ENCODE assay signal across 29 cellular contexts in the genomic region with DNA sequence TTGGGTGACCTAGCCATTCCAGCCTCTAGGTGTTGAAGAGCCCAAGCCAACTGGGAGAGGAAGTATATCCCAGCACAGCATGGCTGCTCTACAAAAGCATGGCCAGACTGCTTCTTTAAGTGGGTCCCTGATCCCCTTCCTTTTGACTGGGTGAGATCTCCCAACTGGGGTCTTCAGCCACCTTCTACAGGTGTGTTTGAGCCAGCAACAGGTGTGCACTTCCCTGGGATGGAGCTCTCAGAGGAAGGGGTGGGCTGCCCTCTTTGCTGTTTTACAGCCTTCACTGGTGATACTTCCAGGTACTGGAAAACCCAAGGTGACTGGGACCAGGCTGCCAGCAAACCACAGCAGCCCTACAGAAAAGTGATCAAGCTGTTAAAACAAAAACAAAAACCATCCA. TPM values are rescaled to one million over a fixed set of nuclear protein-coding genes. Genes with fewer than 3 reads are reported as not detected.
DNase-seq lines count a peak whose midpoint lies in the region; ATAC-seq and TF ChIP-seq lines count a peak whose summit lies in the region.
"Had no signal": no experiment of that assay in that cellular context is flagged by ENCODE, and none has a peak within 500 bp of the region (broad histone marks: within the 10 kb centered on the region; RNA-seq: fewer than 3 reads in every experiment).

No MANE protein-coding gene starts in this region.

- no peak for DNase-seq in epithelial cell of proximal tubule (ENCODE audit: low read depth)
- DNase-seq in activated naive CD4-positive, alpha-beta T cell treated with Interleukin-2 at 50 U/mL for 16 hours, result no peak
- DNase-seq: 8988T; ACHN; AML-193; BE2C; C1 segment of cervical spinal cord; Caco-2; Calu3; CD4-positive, alpha-beta memory T cell; CD4-positive, alpha-beta T cell; CD4-positive, CD25-positive, alpha-beta regulatory T cell; CD8-positive, alpha-beta memory T cell; CD8-positive, alpha-beta T cell; COR-L47; DMS 273 treated with DMSO at 0.1 percent for 48 hours; DMS153; DMS53; DMS79; DMS79 treated with DMSO at 0.1 percent for 48 hours; DND-41; EL had no signal

- CTCF ChIA-PET in HEK293 (lab: Yijun Ruan, JAX), result no interaction called here

- no peak overlapping the region for H3K27ac ChIP-seq in HEK293 (ENCODE audit: extremely low read depth, low read depth, low read length)
- H3K27ac ChIP-seq: 22Rv1; A549; BLaER1; BLaER1 treated with 17β-estradiol and CSF1 and Interleukin-3, amounts not matched to agents 10 nM and 100 nM; C4-2B had no signal

- POLR2A ChIA-PET in HEK293 (lab: Yijun Ruan, JAX), result no interaction called here

- H3K36me3 ChIP-seq in HEK293 (ENCODE audit: control insufficient read depth in 2 of 2, insufficient read depth in 1 of 2, low read length in 2 of 2), result no peaks in the 10 kb centered on the region
- H3K36me3 ChIP-seq: BE2C had no signal

- H3K4me3 ChIP-seq in HEK293 (ENCODE audit: low read depth, low read length) (no peak overlapping the region), epithelial cell of proximal tubule (ENCODE audit: low read depth, low read length) (no peak overlapping the region)
- H3K4me3 ChIP-seq: A549; BLaER1; BLaER1 treated with 17β-estradiol and CSF1 and Interleukin-3, amounts not matched to agents 10 nM and 100 nM had no signal

- TF ChIP-seq CTCF in HEK293 (tag by site-specific recombination; IDR thresholded peaks at IDR 0.05) (no peak), epithelial cell of proximal tubule (conservative IDR thresholded peaks at IDR 0.05; ENCODE audit: low read depth, low read length) (peak; percentile 5)

- no peak for ATAC-seq in HG02623 (IDR thresholded peaks at IDR 0.05; ENCODE audit: unreplicated experiment)
- ATAC-seq: CD8-positive, alpha-beta T cell had no signal

- no peaks in the 10 kb centered on the region for H3K4me1 ChIP-seq in HEK293 (ENCODE audit: control insufficient read depth, insufficient read depth, low read length)
- H3K4me1 ChIP-seq: A549; BE2C; BLaER1; BLaER1 treated with 17β-estradiol and CSF1 and Interleukin-3, amounts not matched to agents 10 nM and 100 nM; Caco-2 had no signal

- no peaks in the 10 kb centered on the region for H3K9me3 ChIP-seq in HEK293 (ENCODE audit: control insufficient read depth, insufficient read depth, low read depth, low read length)
- H3K9me3 ChIP-seq: BE2C had no signal

TF ChIP-seq in HEK293, 187 proteins besides CTCF, POLR2A, EP300 and RAD21:
- no peak for TF ChIP-seq ZNF274 (IDR thresholded peaks at IDR 0.05; ENCODE audit: low read length)
- TF ChIP-seq ZNF274 (tag by site-specific recombination; IDR thresholded peaks at IDR 0.05; ENCODE audit: borderline replicate concordance), result no peak
- peak; percentile 71 for TF ChIP-seq SCRT1 (tag by site-specific recombination; IDR thresholded peaks at IDR 0.05; ENCODE audit: borderline replicate concordance)
- no peak for TF ChIP-seq ZBTB10 (tag by site-specific recombination; IDR thresholded peaks at IDR 0.05)
- TF ChIP-seq, protein P1, sequence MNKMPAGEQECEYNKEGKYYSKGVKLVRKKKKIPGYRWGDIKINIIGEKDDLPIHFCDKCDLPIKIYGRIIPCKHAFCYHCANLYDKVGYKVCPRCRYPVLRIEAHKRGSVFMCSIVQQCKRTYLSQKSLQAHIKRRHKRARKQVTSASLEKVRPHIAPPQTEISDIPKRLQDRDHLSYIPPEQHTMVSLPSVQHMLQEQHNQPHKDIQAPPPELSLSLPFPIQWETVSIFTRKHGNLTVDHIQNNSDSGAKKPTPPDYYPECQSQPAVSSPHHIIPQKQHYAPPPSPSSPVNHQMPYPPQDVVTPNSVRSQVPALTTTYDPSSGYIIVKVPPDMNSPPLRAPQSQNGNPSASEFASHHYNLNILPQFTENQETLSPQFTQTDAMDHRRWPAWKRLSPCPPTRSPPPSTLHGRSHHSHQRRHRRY (tag by site-specific recombination; IDR thresholded peaks at IDR 0.05), result no peak
- no peak for TF ChIP-seq ZNF174 (tag by site-specific recombination; IDR thresholded peaks at IDR 0.05)
- TF ChIP-seq, protein P2, sequence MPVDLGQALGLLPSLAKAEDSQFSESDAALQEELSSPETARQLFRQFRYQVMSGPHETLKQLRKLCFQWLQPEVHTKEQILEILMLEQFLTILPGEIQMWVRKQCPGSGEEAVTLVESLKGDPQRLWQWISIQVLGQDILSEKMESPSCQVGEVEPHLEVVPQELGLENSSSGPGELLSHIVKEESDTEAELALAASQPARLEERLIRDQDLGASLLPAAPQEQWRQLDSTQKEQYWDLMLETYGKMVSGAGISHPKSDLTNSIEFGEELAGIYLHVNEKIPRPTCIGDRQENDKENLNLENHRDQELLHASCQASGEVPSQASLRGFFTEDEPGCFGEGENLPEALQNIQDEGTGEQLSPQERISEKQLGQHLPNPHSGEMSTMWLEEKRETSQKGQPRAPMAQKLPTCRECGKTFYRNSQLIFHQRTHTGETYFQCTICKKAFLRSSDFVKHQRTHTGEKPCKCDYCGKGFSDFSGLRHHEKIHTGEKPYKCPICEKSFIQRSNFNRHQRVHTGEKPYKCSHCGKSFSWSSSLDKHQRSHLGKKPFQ (tag by site-specific recombination; IDR thresholded peaks at IDR 0.05), result no peak
- TF ChIP-seq ZNF366 (tag by site-specific recombination; conservative IDR thresholded peaks at IDR 0.05), result no peak
- peak; percentile 83 for TF ChIP-seq SCRT2 (tag by site-specific recombination; IDR thresholded peaks at IDR 0.05)

RNA-seq across cellular contexts. Expression of gene GNS, which starts 14.2 kb away (rescaled TPM):
- 47.7 and 63.9 TPM in 2 replicates for total RNA-seq in epithelial cell of proximal tubule

RNA-seq across cellular contexts. Expression of gene TBC1D30, which starts 51.1 kb away (rescaled TPM):
- 1.6 and 3.8 TPM in 2 replicates for total RNA-seq in epithelial cell of proximal tubule
